Comparison of ENCODE assay signal across 8 cellular contexts in the genomic region with DNA sequence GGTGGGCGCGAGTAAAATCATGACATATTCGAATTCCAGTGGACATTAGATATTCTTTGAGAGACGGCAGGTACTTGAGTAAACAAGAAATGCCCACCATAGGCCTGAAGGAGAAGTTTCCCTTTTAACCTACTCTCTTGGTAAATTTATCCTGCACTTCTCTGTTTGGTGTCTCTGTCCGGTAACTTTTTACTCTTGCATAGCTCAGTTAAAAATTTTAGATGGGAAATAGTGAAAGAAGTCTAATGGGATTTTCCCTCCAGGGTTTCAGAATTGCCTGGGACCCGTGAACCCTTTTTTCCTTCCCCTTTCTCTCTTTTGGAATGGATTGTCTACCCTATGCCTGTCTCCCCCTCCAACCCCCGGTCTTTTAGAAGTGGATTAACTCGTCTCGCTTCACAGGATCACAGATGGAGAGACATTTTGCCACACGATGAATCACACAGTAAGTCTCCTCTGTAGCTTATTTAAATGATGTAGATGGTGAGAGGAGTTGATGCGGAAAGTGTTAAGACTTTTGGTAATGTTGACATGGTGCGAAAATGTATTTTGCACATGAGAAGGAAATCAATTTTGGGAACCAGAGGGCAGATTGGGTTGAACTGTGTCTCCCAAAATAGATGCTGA. TPM values are rescaled to one million over a fixed set of nuclear protein-coding genes. Genes with fewer than 3 reads are reported as not detected.
DNase-seq lines count a peak whose midpoint lies in the region; ATAC-seq and TF ChIP-seq lines count a peak whose summit lies in the region.

No MANE protein-coding gene starts in this region.

- H3K36me3 ChIP-seq in Peyer's patch, result peaks cover 0 to 5% (median 0%) of the 10 kb centered on the region in 3 donors

- no peaks in the 10 kb centered on the region for H3K27me3 ChIP-seq in Peyer's patch

- peak overlapping the region; percentile 79 to 91 (median 83) for H3K27ac ChIP-seq in Peyer's patch

- peaks cover 0 to 7% (median 4%) of the 10 kb centered on the region in 4 donors for H3K4me1 ChIP-seq in Peyer's patch

- H3K4me3 Mint-ChIP-seq in activated T-cell treated with anti-CD3 and anti-CD28 coated beads, Interleukin-2, amount 50 U/mL, for 72 hours, result peak overlapping the region; percentile 81 to 95

- TF ChIP-seq POLR2A in Peyer's patch (IDR thresholded peaks at IDR 0.05) (no peak), lower leg skin (IDR thresholded peaks at IDR 0.05) (no peak)

- TF ChIP-seq CTCF in Peyer's patch (IDR thresholded peaks at IDR 0.05) (no peak), epithelial cell of esophagus (IDR thresholded peaks at IDR 0.05; ENCODE audit: insufficient read depth, low read depth, low read length, missing control alignments) (no peak), lower leg skin (IDR thresholded peaks at IDR 0.05) (no peak)

- peaks cover 27% of the 10 kb centered on the region for H3K4me1 Mint-ChIP-seq in activated T-cell treated with anti-CD3 and anti-CD28 coated beads, Interleukin-2, amount 50 U/mL, for 72 hours (ENCODE audit: low read depth)

- peak overlapping the region; percentile 62 for H3K27ac Mint-ChIP-seq in activated T-cell treated with anti-CD3 and anti-CD28 coated beads, Interleukin-2, amount 50 U/mL, for 72 hours

- no peaks in the 10 kb centered on the region for H3K9me3 ChIP-seq in Peyer's patch

- WGBS in lower leg skin, 2 donors, result 12 to 13% methylated on average over 12 of the region's 12 CpGs

- peak overlapping the region; percentile 83 to 98 (median 96) for H3K4me3 ChIP-seq in Peyer's patch
- peak overlapping the region; percentile 94 for H3K4me3 ChIP-seq in epithelial cell of esophagus (ENCODE audit: low read length)
- no peak overlapping the region for H3K4me3 ChIP-seq in lower leg skin (ENCODE audit: low read depth, poor library complexity, severe bottlenecking)

- no peaks in the 10 kb centered on the region for H3K9me3 Mint-ChIP-seq in activated T-cell treated with anti-CD3 and anti-CD28 coated beads, Interleukin-2, amount 50 U/mL, for 72 hours

- DNase-seq in activated T-cell treated with anti-CD3 and anti-CD28 coated beads, Interleukin-2, amount 50 U/mL, for 72 hours, result no peak
- no peak for DNase-seq in activated T-cell treated with anti-CD3 and anti-CD28 coated beads, Interleukin-2, amount 50 U/mL, for 1 hour
- DNase-seq in Peyer's patch (no peak), epithelial cell of esophagus (ENCODE audit: low read depth) (peak; percentile 33), pons (ENCODE audit: low spot score) (peak; percentile 50), lower leg skin (ENCODE audit: low spot score in 2 of 2) (no peak), GM03348 (ENCODE audit: low spot score) (no peak)

- no peaks in the 10 kb centered on the region for H3K27me3 Mint-ChIP-seq in activated T-cell treated with anti-CD3 and anti-CD28 coated beads, Interleukin-2, amount 50 U/mL, for 72 hours (ENCODE audit: low read depth)

- peaks cover 0 to 3% of the 10 kb centered on the region in 2 donors for H3K36me3 Mint-ChIP-seq in activated T-cell treated with anti-CD3 and anti-CD28 coated beads, Interleukin-2, amount 50 U/mL, for 72 hours (ENCODE audit: insufficient read depth in 2 of 2)

- intact Hi-C loops in lower leg skin (cut with DNase I; ENCODE audit: low total_unique reads), result no loop called here

- ATAC-seq in activated T-cell treated with anti-CD3 and anti-CD28 coated beads, Interleukin-2, amount 50 U/mL, for 72 hours (replicated peaks in 1 of 2), result no peak
- peak; percentile 5 for ATAC-seq in HG02678 (IDR thresholded peaks at IDR 0.05; ENCODE audit: unreplicated experiment)

RNA-seq across cellular contexts. Expression of gene MIPEP, which starts 0.5 kb away (rescaled TPM):
- total RNA-seq in activated T-cell treated with anti-CD3 and anti-CD28 coated beads, Interleukin-2, amount 50 U/mL, for 72 hours, result 10 to 100 TPM; 12.1 to 15.2 TPM
- total RNA-seq in Peyer's patch (10 to 100 TPM; 10.7 to 17.0 (median 12.5) TPM), lower leg skin (10 to 100 TPM; 22.8 to 50.4 (median 32.5) TPM)

RNA-seq across cellular contexts. Expression of gene C1QTNF9B, which starts 7.6 kb away (rescaled TPM):
- total RNA-seq in activated T-cell treated with anti-CD3 and anti-CD28 coated beads, Interleukin-2, amount 50 U/mL, for 72 hours, result not detected
- under 1 TPM in 1 of 4 donors, not detected in 3; 0.80 TPM for total RNA-seq in Peyer's patch
- total RNA-seq in lower leg skin, result not detected

Comparison
In these comparisons a context has a peak if more than half of its experiments do, and no peak if none do; other contexts are left out.
1. DNase-seq: peak in epithelial cell of esophagus (single experiment) and pons (single experiment); none in activated T-cell treated with anti-CD3 and anti-CD28 coated beads, Interleukin-2, amount 50 U/mL, for 72 hours (0 of 2), activated T-cell treated with anti-CD3 and anti-CD28 coated beads, Interleukin-2, amount 50 U/mL, for 1 hour (single experiment), Peyer's patch (0 of 3), lower leg skin (0 of 2) and GM03348 (single experiment).